9 cellular contexts compared by ENCODE assay signal in genomic region chr20:47354388-47354709, GRCh38. TPM values are rescaled to one million over a fixed set of nuclear protein-coding genes. Genes with fewer than 3 reads are reported as not detected.
DNase-seq lines count a peak whose midpoint lies in the region; ATAC-seq and TF ChIP-seq lines count a peak whose summit lies in the region.
"Had no signal": no experiment of that assay in that cellular context is flagged by ENCODE, and none has a peak within 500 bp of the region (broad histone marks: within the 10 kb centered on the region; RNA-seq: fewer than 3 reads in every experiment).

No MANE protein-coding gene starts in this region.

- H3K36me3 ChIP-seq in HUES48 (ENCODE audit: control insufficient read depth, insufficient read depth, low read length) = peaks cover 25% of the 10 kb centered on the region

- H3K4me3 Mint-ChIP-seq in activated CD8-positive, alpha-beta T cell treated with anti-CD3 and anti-CD28 coated beads, Interleukin-2, amount 10 ng/mL, durations not matched to agents 7 days and 5 days = peak overlapping the region; percentile 84
- peak overlapping the region; percentile 92 to 96 for H3K4me3 Mint-ChIP-seq in stimulated activated naive B cell treated with anti-CD40 and anti-IgM and Interleukin-4, amounts not matched to agents 10 μg/mL and 1 μg/mL and 100 μg/mL, for 72 hours

- peak overlapping the region; percentile 99 for H3K27ac ChIP-seq in HUES48 (ENCODE audit: low read depth, low read length)

- peak overlapping the region; percentile 81 for H3K27ac Mint-ChIP-seq in activated CD8-positive, alpha-beta T cell treated with anti-CD3 and anti-CD28 coated beads, Interleukin-2, amount 10 ng/mL, durations not matched to agents 7 days and 5 days
- peak overlapping the region; percentile 100 for H3K27ac Mint-ChIP-seq in stimulated activated naive B cell treated with anti-CD40 and anti-IgM and Interleukin-4, amounts not matched to agents 10 μg/mL and 1 μg/mL and 100 μg/mL, for 72 hours

- H3K4me1 Mint-ChIP-seq in activated CD8-positive, alpha-beta T cell treated with anti-CD3 and anti-CD28 coated beads, Interleukin-2, amount 10 ng/mL, durations not matched to agents 7 days and 5 days (ENCODE audit: low read depth) = peaks cover 41% of the 10 kb centered on the region
- peaks cover 0 to 52% of the 10 kb centered on the region in 2 donors for H3K4me1 Mint-ChIP-seq in stimulated activated naive B cell treated with anti-CD40 and anti-IgM and Interleukin-4, amounts not matched to agents 10 μg/mL and 1 μg/mL and 100 μg/mL, for 72 hours

- DNase-seq in activated CD8-positive, alpha-beta T cell treated with anti-CD3 and anti-CD28 coated beads, Interleukin-2, amount 10 ng/mL, durations not matched to agents 7 days and 5 days = no peak
- peak; percentile 73 for DNase-seq in globus pallidus (ENCODE audit: low spot score)
- DNase-seq in stimulated activated naive B cell treated with anti-CD40 and anti-IgM and Interleukin-4, amounts not matched to agents 10 μg/mL and 1 μg/mL and 100 μg/mL, for 72 hours = no peak
- no peak for DNase-seq in NCI-H2029 (lab: John Stamatoyannopoulos, UW)
- no peak for DNase-seq in GM20000 (ENCODE audit: low spot score)
- DNase-seq in foreskin melanocyte = no peak
- DNase-seq in NCI-H345 treated with DMSO at 0.1 percent for 48 hours (lab: John Stamatoyannopoulos, UW; ENCODE audit: unreplicated experiment) = no peak
- DNase-seq: SHP77 had no signal

- ATAC-seq in activated CD8-positive, alpha-beta T cell treated with anti-CD3 and anti-CD28 coated beads, Interleukin-2, amount 10 ng/mL, durations not matched to agents 7 days and 5 days = no peak
- ATAC-seq in stimulated activated naive B cell treated with anti-CD40 and anti-IgM and Interleukin-4, amounts not matched to agents 10 μg/mL and 1 μg/mL and 100 μg/mL, for 72 hours (replicated peaks) = no peak

- H3K27me3 ChIP-seq in HUES48 (ENCODE audit: control insufficient read depth, insufficient read depth, low read length) = no peaks in the 10 kb centered on the region

- H3K27me3 Mint-ChIP-seq in activated CD8-positive, alpha-beta T cell treated with anti-CD3 and anti-CD28 coated beads, Interleukin-2, amount 10 ng/mL, durations not matched to agents 7 days and 5 days (ENCODE audit: low read depth) = no peaks in the 10 kb centered on the region
- H3K27me3 Mint-ChIP-seq in stimulated activated naive B cell treated with anti-CD40 and anti-IgM and Interleukin-4, amounts not matched to agents 10 μg/mL and 1 μg/mL and 100 μg/mL, for 72 hours = no peaks in the 10 kb centered on the region

- peak overlapping the region; percentile 28; the same call in 1 of the 2 replicates for H3K4me3 ChIP-seq in HUES48 (ENCODE audit: low read depth, low read length)

- H3K4me1 ChIP-seq in HUES48 (ENCODE audit: control insufficient read depth, insufficient read depth, low read length) = peaks cover 98% of the 10 kb centered on the region

- H3K9me3 ChIP-seq in HUES48 (ENCODE audit: control insufficient read depth, insufficient read depth, low read length) = no peaks in the 10 kb centered on the region

- peak overlapping the region; percentile 41 for H3K9ac ChIP-seq in HUES48 (ENCODE audit: low read depth, low read length)

- no peaks in the 10 kb centered on the region for H3K9me3 Mint-ChIP-seq in activated CD8-positive, alpha-beta T cell treated with anti-CD3 and anti-CD28 coated beads, Interleukin-2, amount 10 ng/mL, durations not matched to agents 7 days and 5 days (ENCODE audit: insufficient read depth)
- no peaks in the 10 kb centered on the region for H3K9me3 Mint-ChIP-seq in stimulated activated naive B cell treated with anti-CD40 and anti-IgM and Interleukin-4, amounts not matched to agents 10 μg/mL and 1 μg/mL and 100 μg/mL, for 72 hours

- CTCF ChIA-PET in activated CD8-positive, alpha-beta T cell treated with anti-CD3 and anti-CD28 coated beads, Interleukin-2, amount 10 ng/mL, durations not matched to agents 7 days and 5 days (lab: Charles Lee) = interaction anchor here (0.9 to 16.3 kb wide), 6 partner anchors 9 to 266 kb away, joined by 3 to 206 read pairs (median 4); no protein-coding TSS in a partner anchor

- POLR2A ChIA-PET in activated CD8-positive, alpha-beta T cell treated with anti-CD3 and anti-CD28 coated beads, Interleukin-2, amount 10 ng/mL, durations not matched to agents 7 days and 5 days (lab: Charles Lee) = interaction anchor here (0.8 to 1.3 kb wide), 4 partner anchors 11 to 30 kb away, joined by 3 to 4 read pairs (median 3); no protein-coding TSS in a partner anchor

- TF ChIP-seq CTCF in GM20000 (IDR thresholded peaks at IDR 0.05; ENCODE audit: extremely low read depth, missing control alignments) = no peak

- H3K36me3 Mint-ChIP-seq in activated CD8-positive, alpha-beta T cell treated with anti-CD3 and anti-CD28 coated beads, Interleukin-2, amount 10 ng/mL, durations not matched to agents 7 days and 5 days (ENCODE audit: low read depth) = peaks cover 25% of the 10 kb centered on the region
- peaks cover 8 to 20% of the 10 kb centered on the region in 2 donors for H3K36me3 Mint-ChIP-seq in stimulated activated naive B cell treated with anti-CD40 and anti-IgM and Interleukin-4, amounts not matched to agents 10 μg/mL and 1 μg/mL and 100 μg/mL, for 72 hours

RNA-seq across cellular contexts. Expression of gene ZMYND8, which starts 2.1 kb away (rescaled TPM):
- 10 to 100 TPM; 44.3 to 44.7 TPM for total RNA-seq in activated CD8-positive, alpha-beta T cell treated with anti-CD3 and anti-CD28 coated beads, Interleukin-2, amount 10 ng/mL, durations not matched to agents 7 days and 5 days
